In genomic region chr15:91476861-91477260, GRCh38 we compare ENCODE assay signal across 1 cellular context.
TF ChIP-seq lines count a peak whose summit lies in the region.

No MANE protein-coding gene starts in this region.

TF ChIP-seq in HepG2, 621 proteins besides CTCF, POLR2A, EP300 and RAD21 (continued from another document):
- TF ChIP-seq ZSCAN5A (CRISPR knock-in tag; IDR thresholded peaks at IDR 0.05; ENCODE audit: borderline replicate concordance) (no peak), ZNF7 (CRISPR knock-in tag; IDR thresholded peaks at IDR 0.05) (no peak), ZNF180 (CRISPR knock-in tag; IDR thresholded peaks at IDR 0.05; ENCODE audit: borderline replicate concordance, low read depth) (no peak), SP2 (CRISPR knock-in tag; IDR thresholded peaks at IDR 0.05) (no peak), BRD4 (CRISPR knock-in tag; IDR thresholded peaks at IDR 0.05) (no peak), ZNF205 (CRISPR knock-in tag; IDR thresholded peaks at IDR 0.05) (no peak), SIX1 (CRISPR knock-in tag; IDR thresholded peaks at IDR 0.05; ENCODE audit: borderline replicate concordance) (no peak)
